ENCODE assay signal across 18 cellular contexts in genomic region chr17:5558815-5559785, GRCh38. TPM values are rescaled to one million over a fixed set of nuclear protein-coding genes. Genes with fewer than 3 reads are reported as not detected.
DNase-seq lines count a peak whose midpoint lies in the region; ATAC-seq, FAIRE-seq and TF ChIP-seq lines count a peak whose summit lies in the region.
"Had no signal": no experiment of that assay in that cellular context is flagged by ENCODE, and none has a peak within 500 bp of the region (broad histone marks: within the 10 kb centered on the region; RNA-seq: fewer than 3 reads in every experiment).

No MANE protein-coding gene starts in this region.

- no peak overlapping the region for H3K4me3 ChIP-seq in coronary artery
- no peak overlapping the region for H3K4me3 ChIP-seq in kidney (ENCODE audit: low read length in 2 of 2)
- H3K4me3 ChIP-seq in lower leg skin (ENCODE audit: low read depth, poor library complexity, severe bottlenecking) = no peak overlapping the region
- H3K4me3 ChIP-seq: HAP-1 had no signal

- POLR2A ChIA-PET in CD4-positive, alpha-beta T cell (lab: Charles Lee) = no interaction called here

- H3K36me3 ChIP-seq in kidney (ENCODE audit: control insufficient read depth in 1 of 2, insufficient read depth in 2 of 2, low read length in 2 of 2) = no peaks in the 10 kb centered on the region
- H3K36me3 ChIP-seq: HAP-1 had no signal

- CTCF ChIA-PET in CD4-positive, alpha-beta T cell (lab: Charles Lee) = no interaction called here

- H3K9ac ChIP-seq in kidney (ENCODE audit: low read length in 2 of 2) = no peak overlapping the region

- H3K27ac ChIP-seq in CD4-positive, alpha-beta T cell (ENCODE audit: low read depth, low read length) = no peak overlapping the region
- H3K27ac ChIP-seq in coronary artery (no peak overlapping the region), kidney (ENCODE audit: low read depth in 2 of 2, low read length in 2 of 2) (no peak overlapping the region)

- H3K27me3 Mint-ChIP-seq in CD4-positive, alpha-beta T cell = no peaks in the 10 kb centered on the region

- WGBS in lower leg skin, 2 donors = 93 to 95% methylated on average over 13 to 15 of the region's 16 CpGs

- H3K4me1 Mint-ChIP-seq in CD4-positive, alpha-beta T cell (ENCODE audit: low read depth) = peaks cover 52% of the 10 kb centered on the region

- no peak for TF ChIP-seq CTCF in CD4-positive, alpha-beta T cell (IDR thresholded peaks at IDR 0.05)
- TF ChIP-seq CTCF in coronary artery (IDR thresholded peaks at IDR 0.05) (no peak), kidney (IDR thresholded peaks at IDR 0.05; ENCODE audit: borderline replicate concordance, extremely low read depth, insufficient read depth) (no peak), lower leg skin (IDR thresholded peaks at IDR 0.05) (no peak)

- H3K27me3 ChIP-seq in CD4-positive, alpha-beta T cell (ENCODE audit: control insufficient read depth, insufficient read depth, low read length) = no peaks in the 10 kb centered on the region

- H3K9me3 Mint-ChIP-seq in CD4-positive, alpha-beta T cell = no peaks in the 10 kb centered on the region

- H3K27ac Mint-ChIP-seq in CD4-positive, alpha-beta T cell = peak overlapping the region; percentile 17

- no peak for TF ChIP-seq POLR2A in lower leg skin (IDR thresholded peaks at IDR 0.05)

- FAIRE-seq in kidney (lab: Jason Lieb, UNC) = no peak

- peaks cover 90% of the 10 kb centered on the region for H3K36me3 Mint-ChIP-seq in CD4-positive, alpha-beta T cell (ENCODE audit: low read depth)

- no peak for DNase-seq in CD4-positive, alpha-beta T cell
- peak; percentile 1 for DNase-seq in GM03348 (ENCODE audit: low spot score)
- DNase-seq in coronary artery (ENCODE audit: low spot score) = peak; percentile 64
- peak; percentile 29 for DNase-seq in kidney
- no peak for DNase-seq in effector CD8-positive, alpha-beta T cell (lab: John Stamatoyannopoulos, UW)
- no peak for DNase-seq in NCI-H748 (lab: John Stamatoyannopoulos, UW; ENCODE audit: unreplicated experiment)
- DNase-seq in lower leg skin (ENCODE audit: low spot score in 2 of 2) = no peak
- DNase-seq: ACHN, Calu3, DMS53, KBM-7, NCI-H1436, NCI-H2029 treated with DMSO at 0.1 percent for 48 hours, NCI-H2171 treated with DMSO at 0.1 percent for 48 hours, NCI-H446 treated with DMSO at 0.1 percent for 48 hours, NCI-H774 had no signal

- no peak for ATAC-seq in CD4-positive, alpha-beta T cell (ENCODE audit: poor library complexity)
- ATAC-seq in GM18873 (IDR thresholded peaks at IDR 0.05; ENCODE audit: low FRiP score, unreplicated experiment) = no peak

- no peaks in the 10 kb centered on the region for H3K9me3 ChIP-seq in CD4-positive, alpha-beta T cell (ENCODE audit: control insufficient read depth, low read length)
- H3K9me3 ChIP-seq in kidney (ENCODE audit: control insufficient read depth in 1 of 2, low read length in 2 of 2) = no peaks in the 10 kb centered on the region
- H3K9me3 ChIP-seq: HAP-1 had no signal

- no peak overlapping the region for H3K4me3 Mint-ChIP-seq in CD4-positive, alpha-beta T cell

- no peaks in the 10 kb centered on the region for H3K4me1 ChIP-seq in kidney (ENCODE audit: control insufficient read depth in 1 of 2, insufficient read depth in 1 of 2, low read depth in 1 of 2, low read length in 2 of 2)
- H3K4me1 ChIP-seq: HAP-1 had no signal

- intact Hi-C loops in CD4-positive, alpha-beta T cell (cut with DNase I, micrococcal nuclease) = no loop called here
- intact Hi-C loops in kidney (cut with DNase I) (no loop called here), lower leg skin (cut with DNase I; ENCODE audit: low total_unique reads) (no loop called here)

RNA-seq across cellular contexts. Expression of gene NLRP1, which starts 25.2 kb away (rescaled TPM):
- total RNA-seq in CD4-positive, alpha-beta T cell = 100 to 1,000 TPM; 254 to 258 TPM
- total RNA-seq in kidney (19.6 TPM), lower leg skin (100 to 1,000 TPM in 1 of 4 donors, 10 to 100 TPM in 3; 55.5 to 163 (median 68.9) TPM)
- polyA plus RNA-seq in kidney (ENCODE audit: insufficient read depth, low read depth, low replicate concordance) = 11.4 TPM

Comparison
In these comparisons a context has a peak if more than half of its experiments do, and no peak if none do; other contexts are left out.
1. DNase-seq: peak in GM03348 (single experiment), coronary artery (single experiment) and kidney (single experiment); none in CD4-positive, alpha-beta T cell (0 of 10), effector CD8-positive, alpha-beta T cell (single experiment), NCI-H748 (single experiment) and lower leg skin (0 of 2).